ENCODE assay signal across 27 cellular contexts in the genomic region with DNA sequence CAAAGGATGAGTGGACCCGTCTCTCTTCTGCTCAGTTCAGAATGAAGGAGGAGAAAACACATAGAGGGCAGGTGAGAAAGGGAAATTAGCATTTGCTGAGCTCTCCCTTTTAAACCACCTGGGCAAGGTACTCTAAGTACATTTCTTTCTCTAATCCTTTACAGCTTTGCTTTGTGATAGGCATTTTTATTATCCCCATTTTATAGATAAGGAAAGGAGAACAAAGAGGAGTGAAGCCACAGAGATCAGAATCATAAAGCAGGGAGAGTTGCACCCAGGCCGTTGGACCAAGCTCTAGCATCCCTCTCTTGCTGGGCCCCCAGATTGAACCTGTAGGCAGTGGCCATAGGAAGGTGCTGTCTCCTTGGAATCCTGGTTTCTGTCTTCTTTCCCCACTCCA.
"Had no signal": no experiment of that assay in that cellular context is flagged by ENCODE, and none has a peak within 500 bp of the region (broad histone marks: within the 10 kb centered on the region; RNA-seq: fewer than 3 reads in every experiment).

No MANE protein-coding gene starts in this region.

- H3K36me3 ChIP-seq: breast epithelium, esophagus squamous epithelium, heart right ventricle, left lung, spleen, upper lobe of right lung had no signal

- H3K27me3 Mint-ChIP-seq: activated CD4-positive, alpha-beta memory T cell treated with anti-CD3 and anti-CD28 coated beads for 36 hours; activated T-helper 17 cell treated with anti-CD3 and anti-CD28 coated beads, Interleukin-2, amount 50 U/mL, for 72 hours; stimulated activated naive CD8-positive, alpha-beta T cell treated with anti-CD3 and anti-CD28 coated beads, Interleukin-15, Interleukin-2, amounts not matched to agents 100 ng/mL and 50 ng/mL, for 24 hours had no signal

- ATAC-seq: activated CD4-positive, CD25-positive, alpha-beta regulatory T cell treated with anti-CD3 and anti-CD28 coated beads, Interleukin-2, amount 50 U/mL, for 24 hours; activated T-helper 17 cell treated with anti-CD3 and anti-CD28 coated beads, Interleukin-2, amount 50 U/mL, for 72 hours; heart right ventricle; left lung; right cardiac atrium; upper lobe of right lung had no signal

- H3K9me3 ChIP-seq: breast epithelium, esophagus squamous epithelium, heart right ventricle, left lung, spleen, upper lobe of right lung had no signal

- H3K27ac ChIP-seq: breast epithelium, epithelial cell of prostate, esophagus squamous epithelium, heart right ventricle, left lung, spleen, upper lobe of right lung, VCaP had no signal

- H3K4me3 Mint-ChIP-seq: activated CD4-positive, alpha-beta memory T cell treated with anti-CD3 and anti-CD28 coated beads for 36 hours; activated T-helper 17 cell treated with anti-CD3 and anti-CD28 coated beads, Interleukin-2, amount 50 U/mL, for 72 hours; stimulated activated naive CD8-positive, alpha-beta T cell treated with anti-CD3 and anti-CD28 coated beads, Interleukin-15, Interleukin-2, amounts not matched to agents 100 ng/mL and 50 ng/mL, for 24 hours had no signal

- H3K4me3 ChIP-seq: breast epithelium, esophagus squamous epithelium, heart right ventricle, left lung, lung, spleen, upper lobe of right lung had no signal

- H3K27me3 ChIP-seq: breast epithelium, esophagus squamous epithelium, heart right ventricle, left lung, spleen, upper lobe of right lung had no signal

- H3K27ac Mint-ChIP-seq: activated CD4-positive, alpha-beta memory T cell treated with anti-CD3 and anti-CD28 coated beads for 36 hours; activated T-helper 17 cell treated with anti-CD3 and anti-CD28 coated beads, Interleukin-2, amount 50 U/mL, for 72 hours; stimulated activated naive CD8-positive, alpha-beta T cell treated with anti-CD3 and anti-CD28 coated beads, Interleukin-15, Interleukin-2, amounts not matched to agents 100 ng/mL and 50 ng/mL, for 24 hours had no signal

- H3K4me1 ChIP-seq: breast epithelium had no signal

- H3K9me3 Mint-ChIP-seq: activated CD4-positive, alpha-beta memory T cell treated with anti-CD3 and anti-CD28 coated beads for 36 hours; activated T-helper 17 cell treated with anti-CD3 and anti-CD28 coated beads, Interleukin-2, amount 50 U/mL, for 72 hours had no signal

- DNase-seq: activated CD4-positive, alpha-beta memory T cell treated with anti-CD3 and anti-CD28 coated beads for 36 hours; activated CD4-positive, alpha-beta T cell treated with anti-CD3 and anti-CD28 coated beads for 48 hours; activated CD8-positive, alpha-beta memory T cell treated with anti-CD3 and anti-CD28 coated beads, Interleukin-2, amount 50 U/mL, for 4 hours; activated gamma-delta T cell treated with Interleukin-2 at 50 U/mL for 16 hours; activated naive CD4-positive, alpha-beta T cell treated with anti-CD3 and anti-CD28 coated beads, Interleukin-2, amount 50 U/mL, for 16 hours; activated T-cell treated with anti-CD3 and anti-CD28 coated beads, Interleukin-2, amount 50 U/mL, for 1 hour; central memory CD4-positive, alpha-beta T cell; dermis blood vessel endothelial cell; effector CD4-positive, alpha-beta T cell; esophagus squamous epithelium; foreskin melanocyte; heart right ventricle; kidney glomerular epithelial cell; left lung; right cardiac atrium; substantia nigra; T-helper 1 cell; T-helper 9 cell; upper lobe of right lung had no signal
